ENCODE assay signal across 19 cellular contexts in the genomic region with DNA sequence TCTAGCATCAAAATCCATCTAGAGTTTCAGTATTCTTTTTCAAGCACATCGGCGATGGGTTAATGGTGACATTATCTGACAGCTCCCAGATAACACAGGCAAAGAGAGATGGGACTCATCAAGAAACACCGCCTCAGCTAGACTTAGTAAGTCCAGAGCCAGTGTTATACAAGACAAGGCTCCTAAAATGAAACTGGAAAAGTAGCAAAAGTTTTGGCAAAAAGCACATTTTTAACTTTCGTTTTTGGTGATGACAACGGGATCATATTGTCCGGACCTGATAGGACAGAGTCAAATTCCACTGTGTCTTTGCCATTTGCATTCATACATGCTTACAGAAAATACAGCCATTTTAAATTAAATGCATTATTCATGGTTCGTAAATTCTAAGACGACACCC.
DNase-seq lines count a peak whose midpoint lies in the region; ATAC-seq and TF ChIP-seq lines count a peak whose summit lies in the region.
"Had no signal": no experiment of that assay in that cellular context is flagged by ENCODE, and none has a peak within 500 bp of the region (broad histone marks: within the 10 kb centered on the region; RNA-seq: fewer than 3 reads in every experiment).

No MANE protein-coding gene starts in this region.

- H3K9me2 ChIP-seq in hepatocyte (replicated peaks; ENCODE audit: insufficient read depth): no peaks in the 10 kb centered on the region

- no peak for TF ChIP-seq CTCF in right atrium auricular region (IDR thresholded peaks at IDR 0.05)
- TF ChIP-seq CTCF in esophagus muscularis mucosa (IDR thresholded peaks at IDR 0.05): no peak
- no peak for TF ChIP-seq CTCF in hepatocyte (IDR thresholded peaks at IDR 0.05; ENCODE audit: poor library complexity)

- no peak for DNase-seq in Right ventricle myocardium superior
- no peak for DNase-seq in right atrium auricular region (ENCODE audit: low spot score)
- no peak for DNase-seq in esophagus muscularis mucosa (ENCODE audit: extremely low spot score)
- DNase-seq in hepatocyte (ENCODE audit: low spot score): no peak
- no peak for DNase-seq in epidermal melanocyte (ENCODE audit: insufficient read length, low spot score)
- DNase-seq in stimulated activated CD4-positive, alpha-beta T cell treated with anti-CD3 and anti-CD28 coated beads, Interleukin-2, amount 100 ng/mL, for 48 hours: no peak
- no peak for DNase-seq in H7
- DNase-seq: activated naive CD8-positive, alpha-beta T cell treated with anti-CD3 and anti-CD28 coated beads, Interleukin-2, amount 10 ng/mL, durations not matched to agents 7 days and 5 days; body of pancreas; cortex of kidney; GF-D8; H9; natural killer cell; NCI-H1436 treated with DMSO at 0.1 percent for 48 hours; pancreas; stimulated activated CD4-positive, alpha-beta T cell treated with anti-CD3 and anti-CD28 coated beads, Interleukin-4, amount 100 ng/mL, for 24 hours had no signal

- peak overlapping the region; percentile 55 for H3K4me2 ChIP-seq in hepatocyte

- H3K9me3 ChIP-seq in right atrium auricular region (no peaks in the 10 kb centered on the region), esophagus muscularis mucosa (no peaks in the 10 kb centered on the region), hepatocyte (ENCODE audit: low read depth) (no peaks in the 10 kb centered on the region)
- H3K9me3 ChIP-seq: body of pancreas, pancreas had no signal

- no peaks in the 10 kb centered on the region for H4K20me1 ChIP-seq in hepatocyte (ENCODE audit: insufficient read depth, poor library complexity, severe bottlenecking)

- WGBS in esophagus muscularis mucosa: 73% methylated on average over 8 of the region's 8 CpGs
- WGBS in hepatocyte (ENCODE audit: low lambda C conversion rate, missing lambda C conversion rate): 62% methylated on average over 8 of the region's 8 CpGs
- 54% methylated on average over 8 of the region's 8 CpGs for whole genome bisulfite sequencing in urinary bladder

- no peak for TF ChIP-seq EP300 in esophagus muscularis mucosa (IDR thresholded peaks at IDR 0.05)

- no peaks in the 10 kb centered on the region for H3K79me2 ChIP-seq in hepatocyte

- no peaks in the 10 kb centered on the region for H3K36me3 ChIP-seq in right atrium auricular region
- peaks cover 0 to 2% (median 0%) of the 10 kb centered on the region in 4 donors for H3K36me3 ChIP-seq in esophagus muscularis mucosa
- H3K36me3 ChIP-seq in hepatocyte (replicated peaks; ENCODE audit: insufficient read depth, low read depth): no peaks in the 10 kb centered on the region
- no peaks in the 10 kb centered on the region for H3K36me3 ChIP-seq in urinary bladder (ENCODE audit: insufficient read depth)
- H3K36me3 ChIP-seq in H7 (replicated peaks; ENCODE audit: control insufficient read depth, insufficient read depth, low read length): no peaks in the 10 kb centered on the region
- H3K36me3 ChIP-seq: pancreas had no signal

- intact Hi-C loops in Right ventricle myocardium superior (cut with DNase I) (no loop called here), esophagus muscularis mucosa (cut with DNase I) (no loop called here)

- peak; percentile 22 for ATAC-seq in Right ventricle myocardium superior (ENCODE audit: poor library complexity)
- ATAC-seq: body of pancreas, natural killer cell, Panc1, pancreas had no signal

- H3K27me3 ChIP-seq in right atrium auricular region (no peaks in the 10 kb centered on the region), esophagus muscularis mucosa (no peaks in the 10 kb centered on the region), hepatocyte (no peaks in the 10 kb centered on the region), H7 (ENCODE audit: control insufficient read depth, insufficient read depth, low read length) (no peaks in the 10 kb centered on the region)
- H3K27me3 ChIP-seq: body of pancreas, pancreas had no signal

- no peak for TF ChIP-seq POLR2A in esophagus muscularis mucosa (IDR thresholded peaks at IDR 0.05; ENCODE audit: low read depth)

- no peak overlapping the region for H3K27ac ChIP-seq in right atrium auricular region
- H3K27ac ChIP-seq in esophagus muscularis mucosa (replicated peaks in 1 of 4): no peak overlapping the region
- H3K27ac ChIP-seq in hepatocyte: no peak overlapping the region
- H3K27ac ChIP-seq in urinary bladder (ENCODE audit: low read depth): no peak overlapping the region
- H3K27ac ChIP-seq: body of pancreas, pancreas, skin epidermis had no signal

- H3K4me1 ChIP-seq in right atrium auricular region (peaks cover 0 to 18% of the 10 kb centered on the region in 2 donors), esophagus muscularis mucosa (peaks cover 0 to 4% (median 0%) of the 10 kb centered on the region in 4 donors), hepatocyte (ENCODE audit: insufficient read depth) (no peaks in the 10 kb centered on the region), urinary bladder (ENCODE audit: insufficient read depth) (no peaks in the 10 kb centered on the region)
- H3K4me1 ChIP-seq: body of pancreas, pancreas had no signal

- H2AFZ ChIP-seq in hepatocyte: no peak overlapping the region

- H3K4me3 ChIP-seq in right atrium auricular region (peak overlapping the region in 1 of 2 donors; percentile 2), esophagus muscularis mucosa (peak overlapping the region; percentile 2 to 24 (median 16)), hepatocyte (no peak overlapping the region), urinary bladder (ENCODE audit: low read depth, low read length) (peak overlapping the region; percentile 20), H7 (ENCODE audit: insufficient read depth, low read depth, low read length) (no peak overlapping the region)
- H3K4me3 ChIP-seq: body of pancreas, pancreas, skin epidermis had no signal

Comparison
In these comparisons a context has a peak if more than half of its experiments do, and no peak if none do; other contexts are left out.
1. H3K4me3 ChIP-seq: peak in esophagus muscularis mucosa (4 of 4) and urinary bladder (single experiment); none in hepatocyte (single experiment) and H7 (single experiment).